8 cellular contexts compared by ENCODE assay signal in genomic region chr17:76382305-76382802, GRCh38. TPM values are rescaled to one million over a fixed set of nuclear protein-coding genes. Genes with fewer than 3 reads are reported as not detected.
DNase-seq lines count a peak whose midpoint lies in the region; ATAC-seq, FAIRE-seq and TF ChIP-seq lines count a peak whose summit lies in the region.

No MANE protein-coding gene starts in this region.

- in situ Hi-C loops in Panc1 (cut with HindIII; ENCODE audit: low pct_unique_long_range_greater_than_20kb, low sequenced_read_pairs): no loop called here

- DNase-seq in BE2C (no peak), Panc1 (ENCODE audit: low read depth, low spot score) (no peak), ecto neural progenitor cell (ENCODE audit: low spot score) (peak; percentile 98), uterus (no peak), DMS 273 (lab: John Stamatoyannopoulos, UW; ENCODE audit: unreplicated experiment) (no peak), D721Med (ENCODE audit: insufficient read length, low spot score) (no peak)

- H3K27ac ChIP-seq in Panc1 (ENCODE audit: low read length) (peak overlapping the region; percentile 62), mucosa of rectum (ENCODE audit: low read depth in 2 of 2, low read length in 2 of 2) (peak overlapping the region; percentile 32 to 48), uterus (peak overlapping the region; percentile 74 to 75)

- H3K4me1 ChIP-seq in BE2C: peaks cover 10% of the 10 kb centered on the region
- H3K4me1 ChIP-seq in Panc1 (ENCODE audit: control insufficient read depth, insufficient read depth, low read length): peaks cover 13% of the 10 kb centered on the region; the same call in 1 of the 2 replicates
- peaks cover 27 to 32% of the 10 kb centered on the region in 2 donors for H3K4me1 ChIP-seq in mucosa of rectum (ENCODE audit: control insufficient read depth in 2 of 2, insufficient read depth in 2 of 2, low read length in 2 of 2)
- peaks cover 0 to 25% of the 10 kb centered on the region in 2 donors for H3K4me1 ChIP-seq in uterus

- POLR2A ChIA-PET in Panc1 (lab: Charles Lee): no interaction called here

- no peaks in the 10 kb centered on the region for H3K36me3 ChIP-seq in BE2C
- H3K36me3 ChIP-seq in Panc1 (ENCODE audit: control insufficient read depth, insufficient read depth, low read length): no peaks in the 10 kb centered on the region
- H3K36me3 ChIP-seq in mucosa of rectum (ENCODE audit: control insufficient read depth in 2 of 2, insufficient read depth in 2 of 2, low read length in 2 of 2): no peaks in the 10 kb centered on the region
- H3K36me3 ChIP-seq in uterus: no peaks in the 10 kb centered on the region

- no peaks in the 10 kb centered on the region; the same call in 1 of the 2 replicates for H3K9me3 ChIP-seq in BE2C
- no peaks in the 10 kb centered on the region for H3K9me3 ChIP-seq in Panc1 (ENCODE audit: control insufficient read depth, insufficient read depth, low read depth, low read length)
- H3K9me3 ChIP-seq in mucosa of rectum (ENCODE audit: control insufficient read depth in 2 of 2, low read length in 2 of 2): no peaks in the 10 kb centered on the region
- H3K9me3 ChIP-seq in uterus: no peaks in the 10 kb centered on the region

- no peak for TF ChIP-seq POLR2A in uterus (IDR thresholded peaks at IDR 0.05)

- peak overlapping the region in 1 of 2 donors; percentile 63 for H3K9ac ChIP-seq in mucosa of rectum (ENCODE audit: low read depth in 1 of 2, low read length in 2 of 2)

- peak overlapping the region; percentile 48 for H3K4me3 ChIP-seq in BE2C (ENCODE audit: low read depth, low read length)
- H3K4me3 ChIP-seq in Panc1 (ENCODE audit: low read depth in 2 of 2, low read length in 2 of 2): peak overlapping the region; percentile 59 to 69
- H3K4me3 ChIP-seq in mucosa of rectum (ENCODE audit: low read length in 2 of 2): peak overlapping the region; percentile 67 to 69
- H3K4me3 ChIP-seq in uterus: peak overlapping the region; percentile 33 to 48

- TF ChIP-seq CTCF in BE2C (IDR thresholded peaks at IDR 0.05; ENCODE audit: low read depth, low read length) (no peak), Panc1 (IDR thresholded peaks at IDR 0.05) (no peak), uterus (IDR thresholded peaks at IDR 0.05) (no peak), D721Med (IDR thresholded peaks at IDR 0.05; ENCODE audit: insufficient read depth, missing control alignments) (no peak)

- CTCF ChIA-PET in Panc1 (lab: Charles Lee): no interaction called here

- no TSS peak for BruUV-seq in Panc1 (replicated peaks; lab: Mats Ljungman, UMichigan)

- ATAC-seq in Panc1 (no peak), HG02759 (IDR thresholded peaks at IDR 0.05; ENCODE audit: unreplicated experiment) (no peak)

- H3K27me3 ChIP-seq in BE2C: peaks cover 38% of the 10 kb centered on the region
- H3K27me3 ChIP-seq in Panc1 (ENCODE audit: control insufficient read depth, insufficient read depth, low read length): no peaks in the 10 kb centered on the region
- peaks cover 0 to 2% of the 10 kb centered on the region in 2 donors for H3K27me3 ChIP-seq in mucosa of rectum (ENCODE audit: control insufficient read depth in 2 of 2, insufficient read depth in 2 of 2, low read length in 2 of 2)
- peaks cover 0 to 17% of the 10 kb centered on the region in 2 donors for H3K27me3 ChIP-seq in uterus

- no peak for FAIRE-seq in D721Med (lab: Jason Lieb, UNC)

- intact Hi-C loops in Panc1 (cut with micrococcal nuclease; ENCODE audit: unreplicated experiment): no loop called here
- intact Hi-C loops in uterus (cut with DNase I; ENCODE audit: low total_unique reads): no loop called here

RNA-seq across cellular contexts. Expression of gene SPHK1, which starts 2.1 kb away (rescaled TPM):
- polyA plus RNA-seq in BE2C (2012; ENCODE audit: insufficient read depth, insufficient read length, low read depth): 14.1 TPM
- total RNA-seq in Panc1 (2021; ENCODE audit: unreplicated experiment): 18.2 TPM
- 17.7 TPM for polyA plus RNA-seq in Panc1 (2012; ENCODE audit: insufficient read length)
- 10 to 100 TPM in 2 of 4 donors, 1 to 10 TPM in 2; 7.9 to 33.2 (median 12.0) TPM for total RNA-seq in uterus

RNA-seq across cellular contexts. Expression of gene PRPSAP1, which starts 28.6 kb away (rescaled TPM):
- 67.5 TPM for polyA plus RNA-seq in BE2C (2012; ENCODE audit: insufficient read depth, insufficient read length, low read depth)
- total RNA-seq in Panc1 (2021; ENCODE audit: unreplicated experiment) (99.6 TPM), uterus (10 to 100 TPM; 52.4 to 82.3 (median 68.7) TPM)
- 92.9 TPM for polyA plus RNA-seq in Panc1 (2012; ENCODE audit: insufficient read length)
